Comparison of ENCODE assay signal across 1 cellular context in the genomic region with DNA sequence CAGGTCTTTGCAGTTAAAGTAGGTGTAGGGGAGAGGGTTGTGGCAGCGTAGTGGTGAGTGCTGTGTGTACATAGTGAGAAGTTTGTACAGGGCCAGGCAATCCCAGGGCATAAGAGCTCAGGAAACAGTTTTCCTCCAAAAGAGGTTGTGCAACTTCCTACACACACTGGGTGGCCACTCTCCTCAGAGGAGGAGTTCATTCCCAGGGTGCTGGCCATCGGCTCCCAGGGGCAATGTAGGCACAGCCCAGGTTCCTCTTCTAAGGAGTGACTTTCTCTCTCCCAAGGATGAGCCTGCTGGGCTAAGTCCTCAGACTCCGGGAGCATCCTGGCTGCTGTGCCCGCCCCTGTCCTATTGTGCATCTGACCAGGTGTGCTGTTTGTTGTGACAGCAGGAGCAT.
TF ChIP-seq lines count a peak whose summit lies in the region.

No MANE protein-coding gene starts in this region.

TF ChIP-seq in H1, 55 proteins besides CTCF, POLR2A, EP300 and RAD21:
- TF ChIP-seq RXRA (IDR thresholded peaks at IDR 0.05; ENCODE audit: insufficient read depth, low read depth, low read length) = no peak
- TF ChIP-seq CEBPB (IDR thresholded peaks at IDR 0.05; ENCODE audit: low read depth, low read length) = peak; percentile 65
TF ChIP-seq in H1: peak in this region for 1.
